Comparison of ENCODE assay signal across 1 cellular context in genomic region chr2:20615466-20616241, GRCh38.
A peak's percentile ranks its signal among the peaks of the same experiment; 100 is the strongest.
TF ChIP-seq lines count a peak whose summit lies in the region.

No MANE protein-coding gene starts in this region.

TF ChIP-seq in HepG2, 621 proteins besides CTCF, POLR2A, EP300 and RAD21 (continued from another document):
- no peak for TF ChIP-seq E2F1 (CRISPR knock-in tag; IDR thresholded peaks at IDR 0.05)
- TF ChIP-seq FOXA1 (IDR thresholded peaks at IDR 0.05): no peak
- peak; percentile 56 for TF ChIP-seq FOXA1 (CRISPR knock-in tag; IDR thresholded peaks at IDR 0.05)
- peak; percentile 24; the same call in 1 of the 2 replicates for TF ChIP-seq HMG20A (CRISPR knock-in tag; IDR thresholded peaks at IDR 0.05; ENCODE audit: borderline replicate concordance)
- no peak for TF ChIP-seq HOXA7 (CRISPR knock-in tag; IDR thresholded peaks at IDR 0.05)
- TF ChIP-seq ZNF317 (CRISPR knock-in tag; IDR thresholded peaks at IDR 0.05): peak; percentile 51; the same call in 1 of the 2 replicates
- no peak for TF ChIP-seq ZHX1 (CRISPR knock-in tag; IDR thresholded peaks at IDR 0.05; ENCODE audit: low read depth)
- TF ChIP-seq IRF9 (CRISPR knock-in tag; IDR thresholded peaks at IDR 0.05; ENCODE audit: borderline replicate concordance): no peak
- peak; percentile 42; the same call in 1 of the 2 replicates for TF ChIP-seq ELF3 (CRISPR knock-in tag; IDR thresholded peaks at IDR 0.05)
- TF ChIP-seq SRF (IDR thresholded peaks at IDR 0.05; ENCODE audit: low read depth, low read length): no peak
- 0 out of 2 replicates have a peak, but pooled peaks have one; percentile 53 for TF ChIP-seq SP4 (CRISPR knock-in tag; IDR thresholded peaks at IDR 0.05)
- TF ChIP-seq HDAC2 (CRISPR knock-in tag; IDR thresholded peaks at IDR 0.05): peak; percentile 68; the same call in 1 of the 2 replicates
- TF ChIP-seq NR2F6 (IDR thresholded peaks at IDR 0.05): no peak
- TF ChIP-seq NR2F6 (CRISPR knock-in tag; IDR thresholded peaks at IDR 0.05): peak; percentile 25; the same call in 1 of the 2 replicates
- TF ChIP-seq POLR2G (IDR thresholded peaks at IDR 0.05; ENCODE audit: low read depth, low read length): no peak
